Comparison of ENCODE assay signal across 8 cellular contexts in genomic region chr1:65002508-65003315, GRCh38. TPM values are rescaled to one million over a fixed set of nuclear protein-coding genes. Genes with fewer than 3 reads are reported as not detected.
DNase-seq lines count a peak whose midpoint lies in the region; TF ChIP-seq lines count a peak whose summit lies in the region.

No MANE protein-coding gene starts in this region.

- no peak overlapping the region for H2AFZ ChIP-seq in SK-N-SH (ENCODE audit: low read depth)

- H3K4me3 Mint-ChIP-seq in endodermal cell, result peak overlapping the region; percentile 52

- H3K9me3 Mint-ChIP-seq in endodermal cell, result peaks cover 16% of the 10 kb centered on the region

- H3K27ac ChIP-seq in endodermal cell (ENCODE audit: low read depth, low read length) (no peak overlapping the region), SK-N-SH (ENCODE audit: low read depth in 2 of 2, low read length in 1 of 2) (no peak overlapping the region)

- peak; percentile 92 for DNase-seq in GM03348 (ENCODE audit: low spot score)
- DNase-seq in HEK293T (ENCODE audit: extremely low spot score), result peak; percentile 85
- DNase-seq in NCI-H1105 (lab: John Stamatoyannopoulos, UW), result peak; percentile 43
- peak; percentile 38 for DNase-seq in activated CD8-positive, alpha-beta memory T cell treated with anti-CD3 and anti-CD28 coated beads, Interleukin-2, amount 50 U/mL, for 24 hours (ENCODE audit: extremely low read depth)
- peak; percentile 91 for DNase-seq in endodermal cell
- peak; percentile 95 for DNase-seq in mesenteric fat pad (ENCODE audit: low spot score)
- peak; percentile 25 for DNase-seq in stimulated activated CD8-positive, alpha-beta memory T cell treated with anti-CD3 and anti-CD28 coated beads, Interleukin-12 subunit alpha, Interleukin-12 subunit beta, amount 100 ng/mL, for 24 hours (ENCODE audit: extremely low read depth)
- no peak for DNase-seq in SK-N-SH

- no peaks in the 10 kb centered on the region for H3K36me3 ChIP-seq in endodermal cell (ENCODE audit: control insufficient read depth, insufficient read depth, low read length)
- no peaks in the 10 kb centered on the region for H3K36me3 ChIP-seq in SK-N-SH (replicated peaks in 1 of 2; ENCODE audit: control insufficient read depth in 1 of 2, insufficient read depth in 2 of 2, low read length in 1 of 2)

- H3F3A ChIP-seq in SK-N-SH (replicated peaks; ENCODE audit: insufficient read depth), result no peaks in the 10 kb centered on the region

- H3K4me1 ChIP-seq in endodermal cell (ENCODE audit: control insufficient read depth, insufficient read depth, low read length) (no peaks in the 10 kb centered on the region), SK-N-SH (ENCODE audit: control insufficient read depth in 1 of 2, insufficient read depth in 2 of 2, low read depth in 1 of 2, low read length in 1 of 2) (no peaks in the 10 kb centered on the region)

- peaks cover 10% of the 10 kb centered on the region for H3K4me1 Mint-ChIP-seq in endodermal cell

- H3K9me3 ChIP-seq in endodermal cell (ENCODE audit: control insufficient read depth, low read length) (peaks cover 17% of the 10 kb centered on the region), SK-N-SH (no peaks in the 10 kb centered on the region)

- peak overlapping the region; percentile 42 for H3K9ac ChIP-seq in endodermal cell (ENCODE audit: extremely low read depth, low read length, poor library complexity, severe bottlenecking)
- no peak overlapping the region for H3K9ac ChIP-seq in SK-N-SH

- CTCF ChIA-PET in HEK293T (lab: Yijun Ruan, JAX), result interaction anchor here (0.7 to 0.8 kb wide), 3 partner anchors 9 to 685 kb away, joined by 3 read pairs; no protein-coding TSS in a partner anchor
- CTCF ChIA-PET in SK-N-SH (lab: Yijun Ruan, JAX), result interaction anchor here (2.1 kb wide), 1 partner anchor 18 kb away, joined by 6 read pairs; no protein-coding TSS in a partner anchor

- TF ChIP-seq CTCF in endodermal cell (conservative IDR thresholded peaks at IDR 0.05), result no peak
- no peak for TF ChIP-seq CTCF in SK-N-SH (IDR thresholded peaks at IDR 0.05)

- 1 to 2% methylated on average over 43 to 72 of the region's 72 CpGs for WGBS in endodermal cell (ENCODE audit: insufficient coverage in 1 of 2, insufficient read length in 1 of 2), 2 experiments
- WGBS in SK-N-SH (ENCODE audit: low lambda C conversion rate), result 91% methylated on average over 49 of the region's 72 CpGs

- no peak for TF ChIP-seq EP300 in SK-N-SH (IDR thresholded peaks at IDR 0.05; ENCODE audit: borderline replicate concordance in 1 of 2, low read depth in 1 of 2, low read length in 1 of 2)

- H3K4me3 ChIP-seq in endodermal cell (ENCODE audit: low read length) (peak overlapping the region; percentile 77), SK-N-SH (ENCODE audit: low read depth in 2 of 2, low read length in 1 of 2) (no peak overlapping the region)

- POLR2A ChIA-PET in HEK293T (lab: Yijun Ruan, JAX) (interaction anchor here (0.6 to 1.2 kb wide), 2 partner anchors 9 to 66 kb away, joined by 3 to 4 read pairs; no protein-coding TSS in a partner anchor), SK-N-SH (lab: Yijun Ruan, JAX) (no interaction called here)

- H3K27ac Mint-ChIP-seq in endodermal cell, result no peak overlapping the region

- H3K27me3 Mint-ChIP-seq in endodermal cell (ENCODE audit: insufficient read depth), result peaks cover 51% of the 10 kb centered on the region

- no peaks in the 10 kb centered on the region for H4K20me1 ChIP-seq in SK-N-SH (ENCODE audit: insufficient read depth)

- H3K9me2 ChIP-seq in SK-N-SH, result no peaks in the 10 kb centered on the region

- TF ChIP-seq RAD21 in SK-N-SH (IDR thresholded peaks at IDR 0.05; ENCODE audit: low read length), result no peak

- H3K36me3 Mint-ChIP-seq in endodermal cell (ENCODE audit: low read depth), result peaks cover 7% of the 10 kb centered on the region

- no peak overlapping the region for H3K4me2 ChIP-seq in SK-N-SH

- H3K27me3 ChIP-seq in endodermal cell (ENCODE audit: control insufficient read depth, insufficient read depth, low read length, poor library complexity, severe bottlenecking) (peaks cover 56% of the 10 kb centered on the region), SK-N-SH (ENCODE audit: insufficient read depth) (no peaks in the 10 kb centered on the region)

- H3K79me2 ChIP-seq in SK-N-SH (ENCODE audit: insufficient read depth), result no peaks in the 10 kb centered on the region

TF ChIP-seq in HEK293T, 16 proteins besides CTCF, POLR2A, EP300 and RAD21:
- TF ChIP-seq ZNF384 (IDR thresholded peaks at IDR 0.05), result peak; percentile 82
- TF ChIP-seq FOXK2 (IDR thresholded peaks at IDR 0.05), result no peak
- no peak for TF ChIP-seq BHLHE40 (IDR thresholded peaks at IDR 0.05; ENCODE audit: borderline replicate concordance)
- TF ChIP-seq LEF1 (IDR thresholded peaks at IDR 0.05; ENCODE audit: borderline replicate concordance), result no peak; the same call in 1 of the 2 replicates
- no peak for TF ChIP-seq SUZ12 (IDR thresholded peaks at IDR 0.05)
- TF ChIP-seq FOXM1 (IDR thresholded peaks at IDR 0.05; ENCODE audit: borderline replicate concordance), result 0 out of 2 replicates have a peak, but pooled peaks have one; percentile 9
- peak; percentile 93 for TF ChIP-seq L3MBTL2 (conservative IDR thresholded peaks at IDR 0.05)
- no peak for TF ChIP-seq ARNT (IDR thresholded peaks at IDR 0.05)
TF ChIP-seq in HEK293T: peak in this region for 3.

TF ChIP-seq in SK-N-SH, 30 proteins besides CTCF, POLR2A, EP300 and RAD21 (continues in another document):
- TF ChIP-seq REST (IDR thresholded peaks at IDR 0.05; ENCODE audit: low read depth, low read length), result no peak
- no peak for TF ChIP-seq USF2 (IDR thresholded peaks at IDR 0.05; ENCODE audit: borderline replicate concordance, low read depth, low read length)
- TF ChIP-seq NRF1 (IDR thresholded peaks at IDR 0.05; ENCODE audit: low read depth, low read length), result no peak
- TF ChIP-seq ZBTB33 (IDR thresholded peaks at IDR 0.05; ENCODE audit: borderline replicate concordance, low read depth), result no peak
- no peak for TF ChIP-seq SMC3 (IDR thresholded peaks at IDR 0.05; ENCODE audit: low read depth, low read length)
- TF ChIP-seq MEF2A (IDR thresholded peaks at IDR 0.05; ENCODE audit: borderline replicate concordance, low read depth), result no peak
- no peak for TF ChIP-seq GABPA (IDR thresholded peaks at IDR 0.05; ENCODE audit: low read depth)
- TF ChIP-seq TAF1 (IDR thresholded peaks at IDR 0.05; ENCODE audit: borderline replicate concordance, low read depth, low read length), result no peak
- TF ChIP-seq FOSL2 (IDR thresholded peaks at IDR 0.05; ENCODE audit: borderline replicate concordance, low read depth), result no peak

RNA-seq across cellular contexts. Expression of gene JAK1, which starts 36.4 kb away (rescaled TPM):
- total RNA-seq in endodermal cell (10 to 100 TPM; 22.9 to 23.2 TPM), mesenteric fat pad (187 TPM)
- 18.5 TPM for polyA plus RNA-seq in endodermal cell (2013, experiment 1 of 2)
- polyA plus RNA-seq in endodermal cell (2013, experiment 2 of 2), result 16.3 TPM
- polyA plus RNA-seq in SK-N-SH (2012; rRNA removed), result 47.5 and 47.7 TPM in 2 replicates
- polyA plus RNA-seq in SK-N-SH (2012; cell fraction: cytosol; rRNA removed), result 47.6 and 48.4 TPM in 2 replicates
- polyA plus RNA-seq in SK-N-SH (2012; cell fraction: nucleus; rRNA removed), result 48.8 and 63.4 TPM in 2 replicates
